ENCODE assay signal across 9 cellular contexts in genomic region chr13:91381371-91381770, GRCh38. TPM values are rescaled to one million over a fixed set of nuclear protein-coding genes. Genes with fewer than 3 reads are reported as not detected.
DNase-seq lines count a peak whose midpoint lies in the region; ATAC-seq and TF ChIP-seq lines count a peak whose summit lies in the region.
"Had no signal": no experiment of that assay in that cellular context is flagged by ENCODE, and none has a peak within 500 bp of the region (broad histone marks: within the 10 kb centered on the region; RNA-seq: fewer than 3 reads in every experiment).

No MANE protein-coding gene starts in this region.

- H3K27me3 ChIP-seq in endodermal cell (ENCODE audit: control insufficient read depth, insufficient read depth, low read length, poor library complexity, severe bottlenecking) (no peaks in the 10 kb centered on the region), H7 (ENCODE audit: control insufficient read depth, insufficient read depth, low read length) (no peaks in the 10 kb centered on the region)
- H3K27me3 ChIP-seq: BLaER1 treated with 17β-estradiol and CSF1 and Interleukin-3, amounts not matched to agents 10 nM and 100 nM had no signal

- H3K4me3 Mint-ChIP-seq in endodermal cell = no peak overlapping the region

- H3K9me3 ChIP-seq in endodermal cell (ENCODE audit: control insufficient read depth, low read length) = no peaks in the 10 kb centered on the region
- H3K9me3 ChIP-seq: BLaER1 treated with 17β-estradiol and CSF1 and Interleukin-3, amounts not matched to agents 10 nM and 100 nM had no signal

- DNase-seq in NCI-H146 (lab: John Stamatoyannopoulos, UW) (peak; percentile 11), NCI-H146 treated with DMSO at 0.1 percent for 48 hours (lab: John Stamatoyannopoulos, UW; ENCODE audit: unreplicated experiment) (no peak), MV-4-11 (lab: John Stamatoyannopoulos, UW) (peak; percentile 27), endodermal cell (no peak), skeletal muscle cell (ENCODE audit: low read depth) (peak; percentile 8), H7 (no peak)
- no peak for DNase-seq in activated CD4-positive, alpha-beta T cell treated with anti-CD3 and anti-CD28 coated beads, Interleukin-2, amount 50 U/mL, for 4 hours

- no peak overlapping the region for H3K27ac ChIP-seq in endodermal cell (ENCODE audit: low read depth, low read length)
- H3K27ac ChIP-seq: BLaER1 treated with 17β-estradiol and CSF1 and Interleukin-3, amounts not matched to agents 10 nM and 100 nM had no signal

- H3K4me1 ChIP-seq in endodermal cell (ENCODE audit: control insufficient read depth, insufficient read depth, low read length) = no peaks in the 10 kb centered on the region

- no peaks in the 10 kb centered on the region for H3K27me3 Mint-ChIP-seq in endodermal cell (ENCODE audit: insufficient read depth)

- H3K9me3 Mint-ChIP-seq in endodermal cell = no peaks in the 10 kb centered on the region

- no peak overlapping the region for H3K27ac Mint-ChIP-seq in endodermal cell

- H3K4me1 Mint-ChIP-seq in endodermal cell = no peaks in the 10 kb centered on the region

- no peak overlapping the region for H3K9ac ChIP-seq in endodermal cell (ENCODE audit: extremely low read depth, low read length, poor library complexity, severe bottlenecking)
- H3K9ac ChIP-seq: BLaER1 treated with 17β-estradiol and CSF1 and Interleukin-3, amounts not matched to agents 10 nM and 100 nM had no signal

- peak; percentile 64 for TF ChIP-seq CTCF in endodermal cell (conservative IDR thresholded peaks at IDR 0.05)

- H3K36me3 ChIP-seq in endodermal cell (ENCODE audit: control insufficient read depth, insufficient read depth, low read length) = no peaks in the 10 kb centered on the region
- H3K36me3 ChIP-seq in H7 (replicated peaks; ENCODE audit: control insufficient read depth, insufficient read depth, low read length) = no peaks in the 10 kb centered on the region
- H3K36me3 ChIP-seq: BLaER1 treated with 17β-estradiol and CSF1 and Interleukin-3, amounts not matched to agents 10 nM and 100 nM had no signal

- no peaks in the 10 kb centered on the region for H3K36me3 Mint-ChIP-seq in endodermal cell (ENCODE audit: low read depth)

- ATAC-seq in GM21360 (IDR thresholded peaks at IDR 0.05; ENCODE audit: unreplicated experiment) = no peak

- H3K4me3 ChIP-seq in endodermal cell (ENCODE audit: low read length) (no peak overlapping the region), skeletal muscle cell (ENCODE audit: low read depth, low read length) (no peak overlapping the region), H7 (ENCODE audit: insufficient read depth, low read depth, low read length) (no peak overlapping the region)
- H3K4me3 ChIP-seq: BLaER1 treated with 17β-estradiol and CSF1 and Interleukin-3, amounts not matched to agents 10 nM and 100 nM had no signal

RNA-seq across cellular contexts. Expression of gene GPC5, which starts 17.1 kb away (rescaled TPM):
- under 1 TPM; 0.22 to 0.51 TPM for total RNA-seq in endodermal cell
- 0.36 TPM for polyA plus RNA-seq in endodermal cell (2013, experiment 1 of 2)
- 0.70 TPM for polyA plus RNA-seq in endodermal cell (2013, experiment 2 of 2)
- total RNA-seq in H7 (2014; rRNA removed; shearing (Covaris generic)) = 0.07 and 0.15 TPM in 2 replicates

RNA-seq across cellular contexts. Expression of gene MIR17HG, which starts 33.9 kb away (rescaled TPM):
- total RNA-seq in endodermal cell = 10 to 100 TPM; 22.8 to 23.0 TPM
- polyA plus RNA-seq in endodermal cell (2013, experiment 1 of 2) = 22.8 TPM
- polyA plus RNA-seq in endodermal cell (2013, experiment 2 of 2) = 23.4 TPM
- total RNA-seq in H7 (2014; rRNA removed; shearing (Covaris generic)) = 19.6 and 22.2 TPM in 2 replicates

Comparison
In these comparisons a context has a peak if more than half of its experiments do, and no peak if none do; other contexts are left out.
1. DNase-seq: peak in NCI-H146 (single experiment), MV-4-11 (single experiment) and skeletal muscle cell (single experiment); none in NCI-H146 treated with DMSO at 0.1 percent for 48 hours (single experiment), endodermal cell (single experiment), H7 (single experiment) and activated CD4-positive, alpha-beta T cell treated with anti-CD3 and anti-CD28 coated beads, Interleukin-2, amount 50 U/mL, for 4 hours (0 of 2).